8 cellular contexts compared by ENCODE assay signal in genomic region chr1:212039622-212040021, GRCh38.
"Had no signal": no experiment of that assay in that cellular context is flagged by ENCODE, and none has a peak within 500 bp of the region (broad histone marks: within the 10 kb centered on the region; RNA-seq: fewer than 3 reads in every experiment).

No MANE protein-coding gene starts in this region.

- H3K36me3 ChIP-seq: brain microvascular endothelial cell had no signal

- ATAC-seq: esophagus mucosa had no signal

- H3K27ac ChIP-seq: brain microvascular endothelial cell, parathyroid adenoma had no signal

- H3K27me3 ChIP-seq: brain microvascular endothelial cell had no signal

- H3K79me2 ChIP-seq: parathyroid adenoma had no signal

- H3K4me3 ChIP-seq: lung had no signal

- H2AFZ ChIP-seq: parathyroid adenoma had no signal

- H3K9ac ChIP-seq: parathyroid adenoma had no signal

- DNase-seq: activated naive CD4-positive, alpha-beta T cell; anterior cingulate cortex; brain microvascular endothelial cell; dermis blood vessel endothelial cell; stimulated activated CD4-positive, alpha-beta T cell treated with anti-CD3 and anti-CD28 coated beads, Interleukin-1b, Interleukin-23, amount 100 ng/mL, for 48 hours had no signal

- H3K4me1 ChIP-seq: parathyroid adenoma had no signal
